ENCODE assay signal across 12 cellular contexts in the genomic region with DNA sequence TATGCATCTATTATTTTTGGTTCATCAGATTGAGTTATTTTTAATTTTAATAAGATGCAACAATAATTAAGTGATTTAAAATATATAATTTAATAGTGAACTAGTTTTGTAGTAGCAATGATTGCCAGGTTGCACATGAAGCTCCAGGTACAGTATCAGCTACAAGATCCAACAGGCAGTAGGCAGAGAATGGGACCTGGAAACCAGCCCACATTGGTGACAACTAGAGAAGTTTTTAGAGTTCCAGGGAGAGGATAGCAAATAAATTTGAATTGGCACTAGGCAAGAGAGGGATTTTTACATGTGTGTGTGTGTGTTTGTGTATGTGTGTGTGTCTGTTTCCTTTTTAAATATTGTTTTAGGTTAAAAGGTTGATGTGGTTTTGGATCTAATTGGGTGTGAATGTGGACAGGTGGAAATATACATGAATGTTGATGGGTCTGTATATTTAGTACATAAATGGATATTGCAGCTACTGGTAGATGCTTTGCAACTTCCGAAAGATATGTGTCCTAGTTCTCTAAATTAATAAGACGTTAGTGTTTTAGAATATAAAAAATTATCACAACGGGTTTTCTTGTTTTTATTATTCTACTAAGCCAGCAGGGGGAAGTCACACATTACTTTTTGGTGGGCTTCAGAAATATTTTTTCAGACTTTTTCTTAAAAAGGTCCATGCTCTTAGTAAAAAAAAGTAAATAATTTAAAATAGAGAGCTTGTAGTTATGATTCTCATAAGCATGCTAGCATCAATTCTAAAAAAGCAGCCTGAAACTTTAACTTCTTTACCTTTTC.
DNase-seq lines count a peak whose midpoint lies in the region; ATAC-seq and TF ChIP-seq lines count a peak whose summit lies in the region.
"Had no signal": no experiment of that assay in that cellular context is flagged by ENCODE, and none has a peak within 500 bp of the region (broad histone marks: within the 10 kb centered on the region; RNA-seq: fewer than 3 reads in every experiment).

No MANE protein-coding gene starts in this region.

- no peaks in the 10 kb centered on the region for H3K27me3 Mint-ChIP-seq in GM23338 (ENCODE audit: insufficient read depth, low read depth, poor library complexity)
- H3K27me3 Mint-ChIP-seq: central memory CD8-positive, alpha-beta T cell had no signal

- DNase-seq in GM23338 (ENCODE audit: low spot score) (peak; percentile 32), left lobe of liver (ENCODE audit: low spot score) (peak; percentile 48), NCI-H774 (lab: John Stamatoyannopoulos, UW) (no peak)
- DNase-seq in effector memory CD4-positive, alpha-beta T cell, result no peak
- DNase-seq in stimulated activated naive CD4-positive, alpha-beta T cell treated with Interleukin-2 at 50 U/mL for 16 hours (lab: John Stamatoyannopoulos, UW), result no peak
- DNase-seq: CD4-positive, alpha-beta memory T cell; NCI-H1105 treated with DMSO at 0.1 percent for 48 hours; T-helper 17 cell had no signal

- no peaks in the 10 kb centered on the region for H3K4me1 ChIP-seq in GM23338 (ENCODE audit: insufficient read depth)
- H3K4me1 ChIP-seq in effector memory CD4-positive, alpha-beta T cell (ENCODE audit: control insufficient read depth, insufficient read depth, low read length, poor library complexity, severe bottlenecking), result no peaks in the 10 kb centered on the region

- H3K36me3 Mint-ChIP-seq in GM23338 (ENCODE audit: low read depth), result peaks cover 4% of the 10 kb centered on the region; the same call in 2 of the 3 replicates
- H3K36me3 Mint-ChIP-seq: CD4-positive, alpha-beta memory T cell had no signal

- H3K9me3 Mint-ChIP-seq in GM23338, result peaks cover 8% of the 10 kb centered on the region; the same call in 2 of the 3 replicates
- H3K9me3 Mint-ChIP-seq: CD4-positive, alpha-beta memory T cell; central memory CD8-positive, alpha-beta T cell had no signal

- H3K4me3 ChIP-seq in GM23338, result no peak overlapping the region
- no peak overlapping the region for H3K4me3 ChIP-seq in effector memory CD4-positive, alpha-beta T cell (ENCODE audit: insufficient read depth, low read depth, low read length, poor library complexity, severe bottlenecking)

- H3F3A ChIP-seq in GM23338 (replicated peaks; ENCODE audit: low read depth), result no peaks in the 10 kb centered on the region

- no peaks in the 10 kb centered on the region for H3K36me3 ChIP-seq in GM23338 (ENCODE audit: insufficient read depth)
- no peaks in the 10 kb centered on the region for H3K36me3 ChIP-seq in effector memory CD4-positive, alpha-beta T cell (ENCODE audit: control insufficient read depth, insufficient read depth, low read length)

- no peaks in the 10 kb centered on the region for H3K27me3 ChIP-seq in GM23338 (ENCODE audit: insufficient read depth)
- no peaks in the 10 kb centered on the region for H3K27me3 ChIP-seq in effector memory CD4-positive, alpha-beta T cell (replicated peaks; ENCODE audit: control insufficient read depth, insufficient read depth, low read length, poor library complexity, severe bottlenecking)

- no peak overlapping the region for H3K4me3 Mint-ChIP-seq in GM23338
- H3K4me3 Mint-ChIP-seq: CD4-positive, alpha-beta memory T cell; central memory CD8-positive, alpha-beta T cell; T-helper 17 cell had no signal

- no peak overlapping the region for H2AFZ ChIP-seq in GM23338

- no peaks in the 10 kb centered on the region for H3K4me1 Mint-ChIP-seq in GM23338
- H3K4me1 Mint-ChIP-seq: CD4-positive, alpha-beta memory T cell; central memory CD8-positive, alpha-beta T cell; T-helper 17 cell had no signal

- no peaks in the 10 kb centered on the region for H3K9me2 ChIP-seq in GM23338 (ENCODE audit: insufficient read depth)

- H3K27ac ChIP-seq in 22Rv1, result no peak overlapping the region
- no peak overlapping the region for H3K27ac ChIP-seq in GM23338 (ENCODE audit: low read depth)
- no peak overlapping the region for H3K27ac ChIP-seq in VCaP
- no peak overlapping the region for H3K27ac ChIP-seq in effector memory CD4-positive, alpha-beta T cell (ENCODE audit: insufficient read depth, low read length, poor library complexity, severe bottlenecking)

- H3K9me3 ChIP-seq in effector memory CD4-positive, alpha-beta T cell (ENCODE audit: control insufficient read depth, low read length), result no peaks in the 10 kb centered on the region

- H3K27ac Mint-ChIP-seq in GM23338, result no peak overlapping the region
- H3K27ac Mint-ChIP-seq: CD4-positive, alpha-beta memory T cell; T-helper 17 cell had no signal

- no peaks in the 10 kb centered on the region for H4K20me1 ChIP-seq in GM23338 (replicated peaks; ENCODE audit: insufficient read depth)

- H3K79me2 ChIP-seq in GM23338 (replicated peaks; ENCODE audit: insufficient read depth), result no peaks in the 10 kb centered on the region

- TF ChIP-seq CTCF in 22Rv1 (IDR thresholded peaks at IDR 0.05), result peak; percentile 31; the same call in 1 of the 2 replicates
- TF ChIP-seq CTCF in GM23338 (conservative IDR thresholded peaks at IDR 0.05; ENCODE audit: low read depth in 2 of 2), result peak in 1 of 2 experiments; percentile 65; a peak in 3 of 4 replicates
- TF ChIP-seq CTCF in VCaP (conservative IDR thresholded peaks at IDR 0.05), result peak; percentile 46

- no peak for ATAC-seq in GM23338
- peak; percentile 65 for ATAC-seq in left lobe of liver
- no peak for ATAC-seq in GM21515 (IDR thresholded peaks at IDR 0.05; ENCODE audit: unreplicated experiment)
- ATAC-seq: T-helper 17 cell had no signal

- H3K4me2 ChIP-seq in GM23338, result no peak overlapping the region

TF ChIP-seq in GM23338, 12 proteins besides CTCF, POLR2A, EP300 and RAD21:
- TF ChIP-seq POLR2AphosphoS5 (IDR thresholded peaks at IDR 0.05; ENCODE audit: low read depth) (no peak), EZH2phosphoT487 (IDR thresholded peaks at IDR 0.05; ENCODE audit: unreplicated experiment) (no peak), EZH2 (IDR thresholded peaks at IDR 0.05; ENCODE audit: low read depth, unreplicated experiment) (no peak), NANOG (IDR thresholded peaks at IDR 0.05; ENCODE audit: borderline replicate concordance) (no peak), STAT1 (IDR thresholded peaks at IDR 0.05; ENCODE audit: unreplicated experiment) (no peak), ZNF114 (CRISPR knock-in tag; IDR thresholded peaks at IDR 0.05) (no peak), CREB1 (CRISPR knock-in tag; IDR thresholded peaks at IDR 0.05; ENCODE audit: low read depth) (no peak), ETS1 (IDR thresholded peaks at IDR 0.05) (no peak), ZNF331 (CRISPR knock-in tag; IDR thresholded peaks at IDR 0.05; ENCODE audit: low read depth) (no peak), JUNB (IDR thresholded peaks at IDR 0.05; ENCODE audit: unreplicated experiment) (no peak)
- TF ChIP-seq, protein P1, sequence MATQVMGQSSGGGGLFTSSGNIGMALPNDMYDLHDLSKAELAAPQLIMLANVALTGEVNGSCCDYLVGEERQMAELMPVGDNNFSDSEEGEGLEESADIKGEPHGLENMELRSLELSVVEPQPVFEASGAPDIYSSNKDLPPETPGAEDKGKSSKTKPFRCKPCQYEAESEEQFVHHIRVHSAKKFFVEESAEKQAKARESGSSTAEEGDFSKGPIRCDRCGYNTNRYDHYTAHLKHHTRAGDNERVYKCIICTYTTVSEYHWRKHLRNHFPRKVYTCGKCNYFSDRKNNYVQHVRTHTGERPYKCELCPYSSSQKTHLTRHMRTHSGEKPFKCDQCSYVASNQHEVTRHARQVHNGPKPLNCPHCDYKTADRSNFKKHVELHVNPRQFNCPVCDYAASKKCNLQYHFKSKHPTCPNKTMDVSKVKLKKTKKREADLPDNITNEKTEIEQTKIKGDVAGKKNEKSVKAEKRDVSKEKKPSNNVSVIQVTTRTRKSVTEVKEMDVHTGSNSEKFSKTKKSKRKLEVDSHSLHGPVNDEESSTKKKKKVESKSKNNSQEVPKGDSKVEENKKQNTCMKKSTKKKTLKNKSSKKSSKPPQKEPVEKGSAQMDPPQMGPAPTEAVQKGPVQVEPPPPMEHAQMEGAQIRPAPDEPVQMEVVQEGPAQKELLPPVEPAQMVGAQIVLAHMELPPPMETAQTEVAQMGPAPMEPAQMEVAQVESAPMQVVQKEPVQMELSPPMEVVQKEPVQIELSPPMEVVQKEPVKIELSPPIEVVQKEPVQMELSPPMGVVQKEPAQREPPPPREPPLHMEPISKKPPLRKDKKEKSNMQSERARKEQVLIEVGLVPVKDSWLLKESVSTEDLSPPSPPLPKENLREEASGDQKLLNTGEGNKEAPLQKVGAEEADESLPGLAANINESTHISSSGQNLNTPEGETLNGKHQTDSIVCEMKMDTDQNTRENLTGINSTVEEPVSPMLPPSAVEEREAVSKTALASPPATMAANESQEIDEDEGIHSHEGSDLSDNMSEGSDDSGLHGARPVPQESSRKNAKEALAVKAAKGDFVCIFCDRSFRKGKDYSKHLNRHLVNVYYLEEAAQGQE (IDR thresholded peaks at IDR 0.05; ENCODE audit: unreplicated experiment), result no peak

Comparison
In these comparisons a context has a peak if more than half of its experiments do, and no peak if none do; other contexts are left out.
1. DNase-seq: peak in GM23338 (single experiment) and left lobe of liver (single experiment); none in NCI-H774 (single experiment), effector memory CD4-positive, alpha-beta T cell (0 of 3) and stimulated activated naive CD4-positive, alpha-beta T cell treated with Interleukin-2 at 50 U/mL for 16 hours (single experiment).